In genomic region chr16:25041437-25041836, GRCh38 we compare ENCODE assay signal across 2 cellular contexts.
A peak's percentile ranks its signal among the peaks of the same experiment; 100 is the strongest.
TF ChIP-seq lines count a peak whose summit lies in the region.

No MANE protein-coding gene starts in this region.

TF ChIP-seq in HepG2, 621 proteins besides CTCF, POLR2A, EP300 and RAD21:
- peak; percentile 96 to 97 for TF ChIP-seq MAFK (conservative IDR thresholded peaks at IDR 0.05 in 1 of 2, IDR thresholded peaks at IDR 0.05 in 1 of 2; ENCODE audit: low read length in 2 of 2)
- no peak for TF ChIP-seq ZNF205 (CRISPR knock-in tag; IDR thresholded peaks at IDR 0.05)
- TF ChIP-seq MAFF (IDR thresholded peaks at IDR 0.05; ENCODE audit: low read depth, low read length): peak; percentile 93

TF ChIP-seq in H1, 55 proteins besides CTCF, POLR2A, EP300 and RAD21:
- TF ChIP-seq MAFK (IDR thresholded peaks at IDR 0.05; ENCODE audit: low read depth, low read length) (0 out of 2 replicates have a peak, but pooled peaks have one; percentile 13), SIRT6 (IDR thresholded peaks at IDR 0.05; ENCODE audit: low read length) (no peak)
